Comparison of ENCODE assay signal across 8 cellular contexts in the genomic region with DNA sequence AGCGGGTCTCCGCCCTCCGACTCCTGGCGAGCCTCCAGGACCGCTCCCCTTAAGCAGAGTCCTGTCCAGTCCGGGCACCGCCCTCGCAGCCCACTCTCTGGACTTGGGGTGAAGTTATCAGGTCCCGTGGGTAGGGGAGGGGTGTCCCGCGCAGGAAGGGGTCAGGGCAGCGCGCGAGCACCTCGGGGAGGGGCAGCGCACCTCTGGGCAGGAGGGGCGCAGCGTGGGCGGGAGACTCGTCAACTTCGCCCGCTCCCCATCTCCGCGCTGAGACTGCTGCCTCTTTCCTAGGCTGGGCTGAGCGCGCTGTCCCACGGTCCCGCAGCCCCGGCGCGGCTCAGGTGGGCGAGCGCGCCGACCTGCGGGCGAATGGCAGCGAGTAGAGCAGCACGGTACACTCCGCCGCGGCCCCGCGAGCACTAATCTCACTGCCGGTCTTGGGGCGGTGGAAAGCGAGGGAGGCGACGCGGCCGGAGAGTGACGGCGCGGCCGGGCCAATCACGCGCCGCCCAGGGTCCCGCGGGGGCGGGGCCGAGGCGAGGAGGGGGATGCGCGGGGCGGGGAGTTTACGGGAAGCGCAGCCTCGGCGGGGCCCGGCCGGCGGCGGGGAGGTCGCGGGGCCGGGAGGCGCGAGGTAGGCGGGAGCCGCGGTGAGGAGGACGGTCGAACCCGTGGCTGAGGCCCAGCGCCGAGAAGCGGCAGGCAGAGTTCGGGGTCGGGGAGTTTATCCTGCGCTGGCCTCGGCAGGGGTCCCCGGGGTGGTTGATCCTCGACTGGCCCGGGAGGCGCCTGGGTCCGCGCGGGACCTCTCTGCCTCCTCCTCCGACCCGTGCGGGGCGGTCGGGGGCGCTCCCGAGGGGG. TPM values are rescaled to one million over a fixed set of nuclear protein-coding genes. Genes with fewer than 3 reads are reported as not detected.
A peak's percentile ranks its signal among the peaks of the same experiment; 100 is the strongest.
DNase-seq lines count a peak whose midpoint lies in the region; ATAC-seq, FAIRE-seq and TF ChIP-seq lines count a peak whose summit lies in the region.

Gene MAN1A1 (minus strand): TSS at position 421 of the 861 bp plus-strand sequence. CDS start 696 bp downstream, outside the sequence.

- peak within 1 kb of the TSS; percentile 85 for H2AFZ ChIP-seq in keratinocyte (ENCODE audit: control insufficient read depth, low read length)

- H3K79me2 ChIP-seq in keratinocyte (ENCODE audit: control insufficient read depth, insufficient read depth, low read length): peaks cover 24% of the 10 kb centered on the region

- dilution Hi-C loops in keratinocyte (cut with MboI; ENCODE audit: extremely low pct_ligation_motif_present, low sequenced_read_pairs): no loop called here

- no peaks in the 10 kb centered on the region for H3K36me3 ChIP-seq in keratinocyte (ENCODE audit: control insufficient read depth in 2 of 2, extremely low read depth in 1 of 2, insufficient read depth in 2 of 2, low read length in 2 of 2)

- peak in 2 of 3 experiments; percentile 9 to 42 for TF ChIP-seq CTCF in keratinocyte (optimal IDR thresholded peaks at IDR 0.05 in 1 of 3, IDR thresholded peaks at IDR 0.05 in 1 of 3, conservative IDR thresholded peaks at IDR 0.05 in 1 of 3; ENCODE audit: extremely low read depth in 1 of 3, insufficient read depth in 2 of 3, low read length in 3 of 3)

- no peaks in the 10 kb centered on the region for H3K9me3 ChIP-seq in keratinocyte (ENCODE audit: control insufficient read depth, low read depth, low read length)

- H4K20me1 ChIP-seq in keratinocyte (ENCODE audit: control insufficient read depth, extremely low read depth, insufficient read depth, low read length): no peaks in the 10 kb centered on the region

- H3K27me3 ChIP-seq in keratinocyte (ENCODE audit: control insufficient read depth, extremely low read depth, insufficient read depth, low read length): no peaks in the 10 kb centered on the region

- peak within 1 kb of the TSS; percentile 68 for H3K9ac ChIP-seq in keratinocyte (ENCODE audit: control insufficient read depth, extremely low read depth, insufficient read depth, low read length)

- peaks cover 21% of the 10 kb centered on the region for H3K4me1 ChIP-seq in keratinocyte (ENCODE audit: control insufficient read depth, extremely low read depth, insufficient read depth, low read length)

- H3K4me3 ChIP-seq in keratinocyte (ENCODE audit: control insufficient read depth in 2 of 3, extremely low read depth in 1 of 3, insufficient read depth in 2 of 3, low read depth in 1 of 3, low read length in 3 of 3): peak within 1 kb of the TSS; percentile 73 to 92 (median 89)

- FAIRE-seq in keratinocyte (lab: Jason Lieb, UNC): no peak

- peaks cover 2% of the 10 kb centered on the region for H3K9me1 ChIP-seq in keratinocyte (ENCODE audit: control insufficient read depth, extremely low read depth, insufficient read depth, low read length)

- H3K4me2 ChIP-seq in keratinocyte (ENCODE audit: control insufficient read depth, extremely low read depth, insufficient read depth, low read depth, low read length): peak within 1 kb of the TSS; percentile 99

- ATAC-seq in GM18508 (IDR thresholded peaks at IDR 0.05; ENCODE audit: insufficient read depth, unreplicated experiment) (peak; percentile 43), HG02981 (IDR thresholded peaks at IDR 0.05; ENCODE audit: unreplicated experiment) (peak; percentile 71)

- peak within 1 kb of the TSS; percentile 85 for H3K27ac ChIP-seq in caudate nucleus (ENCODE audit: low read depth, low read length)
- H3K27ac ChIP-seq in keratinocyte (ENCODE audit: control insufficient read depth, insufficient read depth, low read length): peak within 1 kb of the TSS; percentile 77

- peak; percentile 92 for DNase-seq in 8988T
- peak; percentile 70 for DNase-seq in NCI-H2227 (lab: John Stamatoyannopoulos, UW; ENCODE audit: unreplicated experiment)
- peak; percentile 74 to 82 (median 78) for DNase-seq in activated CD4-positive, CD25-positive, alpha-beta regulatory T cell (lab: John Stamatoyannopoulos, UW)
- DNase-seq in caudate nucleus (lab: John Stamatoyannopoulos, UW): peak in 58 of 61 donors; percentile 7 to 85 (median 66)
- no peak for DNase-seq in keratinocyte (ENCODE audit: low read depth, low spot score)
- DNase-seq in stimulated activated CD4-positive, alpha-beta T cell treated with anti-CD3 and anti-CD28 coated beads, Interleukin-15, amount 100 ng/mL, for 1 hour (ENCODE audit: low read depth in 1 of 2, low spot score in 1 of 2): peak; percentile 78 to 84

RNA-seq across cellular contexts. Expression of gene MAN1A1, which starts in this region (rescaled TPM):
- polyA plus RNA-seq in keratinocyte: 11.3 to 20.2 TPM (median 14.6 TPM) in 3 replicates
- polyA plus RNA-seq in keratinocyte (2011; ENCODE audit: low read depth): 1.7 TPM
- polyA plus RNA-seq in keratinocyte (2011; cell fraction: cytosol; rRNA removed): 5.5 and 9.8 TPM in 2 replicates
- 23.7 and 29.9 TPM in 2 replicates for polyA plus RNA-seq in keratinocyte (2011; cell fraction: nucleus; rRNA removed)
- 2.9 and 14.9 TPM in 2 replicates for polyA plus RNA-seq in keratinocyte (2012; ENCODE audit: low replicate concordance)
- 2.6 to 11.5 TPM (median 6.2 TPM) in 3 replicates for polyA minus RNA-seq in keratinocyte
- 7.1 TPM for polyA minus RNA-seq in keratinocyte (2011; cell fraction: cytosol; rRNA and poly(A)+ RNA removed)
- polyA minus RNA-seq in keratinocyte (2011; cell fraction: nucleus; rRNA and poly(A)+ RNA removed): 18.1 and 30.5 TPM in 2 replicates
